17 cellular contexts compared by ENCODE assay signal in the genomic region with DNA sequence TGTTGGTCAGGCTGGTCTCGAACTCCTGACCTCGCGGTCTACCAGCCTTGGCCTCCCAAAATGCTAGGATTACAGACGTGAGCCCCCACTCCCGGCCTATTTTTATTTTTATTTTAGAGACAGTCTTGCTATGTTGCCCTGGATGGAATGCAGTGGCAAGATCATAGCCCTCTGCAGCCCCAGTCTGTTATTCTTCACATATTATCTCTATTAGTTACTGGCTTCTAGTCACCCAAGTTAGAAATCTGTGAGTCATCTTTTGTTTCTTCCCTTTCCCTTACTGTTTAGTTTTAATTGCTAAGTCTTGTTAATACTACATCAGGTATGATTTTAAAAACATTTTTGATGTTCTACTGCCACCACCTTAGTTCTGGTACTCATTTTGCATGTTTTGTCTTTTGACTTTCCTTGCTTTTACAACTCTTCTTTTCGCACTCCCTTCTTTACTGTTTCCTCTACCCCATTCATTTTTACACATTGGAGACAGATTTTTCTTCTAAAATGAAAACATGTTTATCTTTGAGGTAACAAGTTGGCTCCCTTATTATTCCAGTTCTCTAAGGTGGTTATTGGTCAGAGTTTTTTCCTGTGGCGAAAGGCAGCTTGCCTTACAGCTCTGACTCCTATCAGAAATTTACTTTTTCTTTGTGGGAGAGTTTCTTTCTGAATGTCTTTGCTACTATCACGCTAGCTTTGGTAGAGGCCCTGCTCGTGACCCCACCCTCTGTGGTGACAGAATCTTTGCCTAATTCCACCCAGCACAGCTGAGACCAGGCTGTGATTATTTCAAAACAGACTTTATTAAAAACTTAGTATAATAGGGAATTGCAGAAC. TPM values are rescaled to one million over a fixed set of nuclear protein-coding genes. Genes with fewer than 3 reads are reported as not detected.
DNase-seq lines count a peak whose midpoint lies in the region; ATAC-seq, FAIRE-seq and TF ChIP-seq lines count a peak whose summit lies in the region.
"Had no signal": no experiment of that assay in that cellular context is flagged by ENCODE, and none has a peak within 500 bp of the region (broad histone marks: within the 10 kb centered on the region; RNA-seq: fewer than 3 reads in every experiment).

No MANE protein-coding gene starts in this region.

- peaks cover 12% of the 10 kb centered on the region for H3K36me3 Mint-ChIP-seq in astrocyte (ENCODE audit: low read depth, unreplicated experiment)
- H3K36me3 Mint-ChIP-seq in stimulated activated memory B cell treated with anti-CD40 and anti-IgM and Interleukin-4, amounts not matched to agents 10 μg/mL and 1 μg/mL and 100 μg/mL, for 72 hours: peaks cover 32% of the 10 kb centered on the region

- H3K36me3 ChIP-seq in astrocyte (ENCODE audit: insufficient read depth, low read length) (no peaks in the 10 kb centered on the region), hepatocyte (replicated peaks; ENCODE audit: insufficient read depth, low read depth) (no peaks in the 10 kb centered on the region)

- H3K4me3 Mint-ChIP-seq in astrocyte (ENCODE audit: unreplicated experiment): peak overlapping the region; percentile 0
- H3K4me3 Mint-ChIP-seq in stimulated activated memory B cell treated with anti-CD40 and anti-IgM and Interleukin-4, amounts not matched to agents 10 μg/mL and 1 μg/mL and 100 μg/mL, for 72 hours: no peak overlapping the region
- H3K4me3 Mint-ChIP-seq: CD4-positive, alpha-beta memory T cell; stimulated activated naive CD8-positive, alpha-beta T cell treated with anti-CD3 and anti-CD28 coated beads, Interleukin-15, Interleukin-2, amounts not matched to agents 100 ng/mL and 50 ng/mL, for 24 hours had no signal

- WGBS in A549 (ENCODE audit: missing lambda C conversion rate): 88% methylated on average over 9 of the region's 9 CpGs
- WGBS in hepatocyte (ENCODE audit: low lambda C conversion rate, missing lambda C conversion rate): 92% methylated on average over 9 of the region's 9 CpGs

- no peak for FAIRE-seq in A549 (lab: Jason Lieb, UNC)
- peak; percentile 93 for FAIRE-seq in H54 (lab: Jason Lieb, UNC)
- peak; percentile 90 for FAIRE-seq in astrocyte (lab: Jason Lieb, UNC)
- FAIRE-seq: GM12891 had no signal

- H3K4me2 ChIP-seq in A549 (peak overlapping the region; percentile 34), astrocyte (ENCODE audit: low read length) (peak overlapping the region; percentile 81), hepatocyte (no peak overlapping the region)

- H3K9me2 ChIP-seq in hepatocyte (replicated peaks; ENCODE audit: insufficient read depth): no peaks in the 10 kb centered on the region

- ATAC-seq in A549 (no peak), GM21528 (IDR thresholded peaks at IDR 0.05; ENCODE audit: low FRiP score, unreplicated experiment) (no peak)
- no peak for ATAC-seq in stimulated activated memory B cell treated with anti-CD40 and anti-IgM and Interleukin-4, amounts not matched to agents 10 μg/mL and 1 μg/mL and 100 μg/mL, for 72 hours

- no peak for TF ChIP-seq EP300 in A549 (IDR thresholded peaks at IDR 0.05)

- H3K79me2 ChIP-seq in astrocyte (ENCODE audit: insufficient read depth, low read length) (peaks cover 81% of the 10 kb centered on the region), hepatocyte (peaks cover 95% of the 10 kb centered on the region)

- H3K27ac Mint-ChIP-seq in astrocyte (ENCODE audit: unreplicated experiment): peak overlapping the region; percentile 63
- no peak overlapping the region for H3K27ac Mint-ChIP-seq in stimulated activated memory B cell treated with anti-CD40 and anti-IgM and Interleukin-4, amounts not matched to agents 10 μg/mL and 1 μg/mL and 100 μg/mL, for 72 hours
- H3K27ac Mint-ChIP-seq: stimulated activated naive CD8-positive, alpha-beta T cell treated with anti-CD3 and anti-CD28 coated beads, Interleukin-15, Interleukin-2, amounts not matched to agents 100 ng/mL and 50 ng/mL, for 24 hours had no signal

- H3K27me3 Mint-ChIP-seq in astrocyte (ENCODE audit: low read depth, unreplicated experiment): no peaks in the 10 kb centered on the region
- no peaks in the 10 kb centered on the region for H3K27me3 Mint-ChIP-seq in stimulated activated memory B cell treated with anti-CD40 and anti-IgM and Interleukin-4, amounts not matched to agents 10 μg/mL and 1 μg/mL and 100 μg/mL, for 72 hours
- H3K27me3 Mint-ChIP-seq: CD4-positive, alpha-beta memory T cell; stimulated activated naive CD8-positive, alpha-beta T cell treated with anti-CD3 and anti-CD28 coated beads, Interleukin-15, Interleukin-2, amounts not matched to agents 100 ng/mL and 50 ng/mL, for 24 hours had no signal

- POLR2A ChIA-PET in A549 (lab: Yijun Ruan, JAX): interaction anchor here (0.7 kb wide), 1 partner anchor 21 kb away, joined by 3 read pairs; no protein-coding TSS in a partner anchor

- H3K27ac ChIP-seq in A549 (no peak overlapping the region), astrocyte (ENCODE audit: low read depth, low read length) (peak overlapping the region; percentile 92), hepatocyte (peak overlapping the region; percentile 21)

- H3K9me3 ChIP-seq in A549 (no peaks in the 10 kb centered on the region; the same call in 2 of the 3 replicates), astrocyte (ENCODE audit: insufficient read depth, low read depth, low read length) (no peaks in the 10 kb centered on the region), hepatocyte (ENCODE audit: low read depth) (no peaks in the 10 kb centered on the region)

- H2AFZ ChIP-seq in astrocyte (ENCODE audit: low read depth, low read length) (no peak overlapping the region), hepatocyte (no peak overlapping the region)

- TF ChIP-seq POLR2A in A549 (IDR thresholded peaks at IDR 0.05; ENCODE audit: low read length) (no peak), H54 (IDR thresholded peaks at IDR 0.05; ENCODE audit: low read depth, low read length) (no peak)

- peaks cover 5% of the 10 kb centered on the region for H3K9me3 Mint-ChIP-seq in astrocyte (ENCODE audit: unreplicated experiment)
- H3K9me3 Mint-ChIP-seq in stimulated activated memory B cell treated with anti-CD40 and anti-IgM and Interleukin-4, amounts not matched to agents 10 μg/mL and 1 μg/mL and 100 μg/mL, for 72 hours: peaks cover 3% of the 10 kb centered on the region
- H3K9me3 Mint-ChIP-seq: CD4-positive, alpha-beta memory T cell had no signal

- TF ChIP-seq RAD21 in A549 (conservative IDR thresholded peaks at IDR 0.05 in 1 of 2, IDR thresholded peaks at IDR 0.05 in 1 of 2): no peak

- peaks cover 25% of the 10 kb centered on the region for H3K4me1 Mint-ChIP-seq in astrocyte (ENCODE audit: low read depth, unreplicated experiment)
- peaks cover 23% of the 10 kb centered on the region for H3K4me1 Mint-ChIP-seq in stimulated activated memory B cell treated with anti-CD40 and anti-IgM and Interleukin-4, amounts not matched to agents 10 μg/mL and 1 μg/mL and 100 μg/mL, for 72 hours

- H3K4me3 ChIP-seq in A549 (no peak overlapping the region), astrocyte (ENCODE audit: insufficient read depth, low read depth, low read length) (peak overlapping the region; percentile 30), hepatocyte (no peak overlapping the region)

- peak overlapping the region; percentile 85 for H3K9ac ChIP-seq in astrocyte (ENCODE audit: low read length)

- H3K4me1 ChIP-seq in A549 (peaks cover 18% of the 10 kb centered on the region), astrocyte (ENCODE audit: insufficient read depth, low read length) (peaks cover 21% of the 10 kb centered on the region), hepatocyte (ENCODE audit: insufficient read depth) (peaks cover 10% of the 10 kb centered on the region)

- DNase-seq in A549 (ENCODE audit: low read depth in 1 of 2, low spot score in 1 of 2) (no peak), H54 (ENCODE audit: insufficient read length, low spot score) (no peak), astrocyte (ENCODE audit: low read depth) (peak; percentile 78), hepatocyte (ENCODE audit: low spot score) (no peak), NCI-H187 treated with DMSO at 0.1 percent for 48 hours (lab: John Stamatoyannopoulos, UW) (no peak)
- DNase-seq in stimulated activated CD4-positive, alpha-beta T cell treated with anti-CD3 and anti-CD28 coated beads, Interleukin-2, amount 100 ng/mL, for 24 hours: no peak
- DNase-seq: activated CD4-positive, alpha-beta T cell treated with anti-CD3 and anti-CD28 coated beads for 4 hours; amygdala; CD4-positive, alpha-beta memory T cell; glutamatergic neuron; KBM-7; NCI-H345; SHP77 treated with DMSO at 0.1 percent for 48 hours had no signal

- TF ChIP-seq CTCF in A549 (IDR thresholded peaks at IDR 0.05) (no peak), astrocyte (IDR thresholded peaks at IDR 0.05; ENCODE audit: insufficient read depth, low read depth, low read length) (no peak), hepatocyte (IDR thresholded peaks at IDR 0.05; ENCODE audit: poor library complexity) (no peak)

- H4K20me1 ChIP-seq in astrocyte (ENCODE audit: insufficient read depth, low read length) (peaks cover 21% of the 10 kb centered on the region), hepatocyte (ENCODE audit: insufficient read depth, poor library complexity, severe bottlenecking) (peaks cover 10% of the 10 kb centered on the region)

- no peaks in the 10 kb centered on the region for H3K27me3 ChIP-seq in astrocyte (ENCODE audit: insufficient read depth, low read length)
- no peaks in the 10 kb centered on the region for H3K27me3 ChIP-seq in hepatocyte

- CTCF ChIA-PET in A549 (lab: Yijun Ruan, JAX): no interaction called here

TF ChIP-seq in A549, 52 proteins besides CTCF, POLR2A, EP300 and RAD21:
- TF ChIP-seq FOSL2 (IDR thresholded peaks at IDR 0.05) (no peak), FOSL2 (CRISPR knock-in tag; IDR thresholded peaks at IDR 0.05) (0 out of 2 replicates have a peak, but pooled peaks have one; percentile 7), RARB (CRISPR knock-in tag; IDR thresholded peaks at IDR 0.05) (no peak)

RNA-seq across cellular contexts. Expression of gene ZMYM4, which starts 19.5 kb away (rescaled TPM):
- polyA plus RNA-seq in A549 (2011; rRNA removed): 30.8 and 36.3 TPM in 2 replicates
- 4.9 and 5.5 TPM in 2 replicates for polyA plus RNA-seq in A549 (2012; cell fraction: cytosol; rRNA removed)
- 4.1 and 5.7 TPM in 2 replicates for polyA plus RNA-seq in A549 (2012; cell fraction: nucleus; rRNA removed)
- polyA plus RNA-seq in A549 (2017; fragmentation: RNase III; extraction: RNeasy Plus Mini Kit Qiagen cat#74134 plus additional on column Dnase treatment): 12.2 to 12.7 TPM (median 12.6 TPM) in 3 replicates
- polyA minus RNA-seq in A549 (2011; rRNA and poly(A)+ RNA removed): 28.9 and 33.2 TPM in 2 replicates
- 57.6 and 65.5 TPM in 2 replicates for total RNA-seq in astrocyte
- 35.5 and 43.4 TPM in 2 replicates for total RNA-seq in hepatocyte
- polyA plus RNA-seq in hepatocyte: 17.6 and 24.5 TPM in 2 replicates

Comparison
In these comparisons a context has a peak if more than half of its experiments do, and no peak if none do; other contexts are left out.
1. H3K27ac ChIP-seq: peak in astrocyte (single experiment) and hepatocyte (single experiment); none in A549 (0 of 2).